In genomic region chr17:19335951-19336631, GRCh38 we compare ENCODE assay signal across 25 cellular contexts. TPM values are rescaled to one million over a fixed set of nuclear protein-coding genes. Genes with fewer than 3 reads are reported as not detected.
DNase-seq lines count a peak whose midpoint lies in the region; ATAC-seq and TF ChIP-seq lines count a peak whose summit lies in the region.
"Had no signal": no experiment of that assay in that cellular context is flagged by ENCODE, and none has a peak within 500 bp of the region (broad histone marks: within the 10 kb centered on the region; RNA-seq: fewer than 3 reads in every experiment).

No MANE protein-coding gene starts in this region.

- no peaks in the 10 kb centered on the region for H3K79me1 ChIP-seq in neuronal stem cell (ENCODE audit: low read depth, low read length)

- no peak overlapping the region for H4K8ac ChIP-seq in neuronal stem cell (ENCODE audit: low read depth, low read length)

- no peak overlapping the region for H3K27ac Mint-ChIP-seq in endodermal cell
- H3K27ac Mint-ChIP-seq: CD4-positive, alpha-beta memory T cell; IgD-negative memory B cell had no signal

- H4K91ac ChIP-seq in neuronal stem cell (ENCODE audit: low read depth, low read length, poor library complexity) = no peak overlapping the region

- H2AFZ ChIP-seq in neuronal stem cell (ENCODE audit: low read length) = no peak overlapping the region

- H3K4me3 ChIP-seq in cardiac muscle cell (no peak overlapping the region), endodermal cell (ENCODE audit: low read length) (no peak overlapping the region), neuronal stem cell (ENCODE audit: low read length in 2 of 2) (no peak overlapping the region), upper lobe of right lung (no peak overlapping the region)
- H3K4me3 ChIP-seq: BLaER1, SJSA1 had no signal

- peak overlapping the region; percentile 77 for H3K27ac ChIP-seq in cardiac muscle cell
- H3K27ac ChIP-seq in endodermal cell (ENCODE audit: low read depth, low read length) = no peak overlapping the region
- no peak overlapping the region for H3K27ac ChIP-seq in neuronal stem cell (replicated peaks; ENCODE audit: low read length)
- H3K27ac ChIP-seq in upper lobe of right lung = no peak overlapping the region
- H3K27ac ChIP-seq: BLaER1, HL-60, SJSA1 had no signal

- H3K36me3 Mint-ChIP-seq in endodermal cell (ENCODE audit: low read depth) = peaks cover 9% of the 10 kb centered on the region
- H3K36me3 Mint-ChIP-seq: CD4-positive, alpha-beta memory T cell; IgD-negative memory B cell had no signal

- intact Hi-C loops in left cardiac atrium (cut with DNase I) = loop anchor here in 1 of 2 donors (2.0 kb wide), 1 partner anchor 19 kb away; no protein-coding TSS in a partner anchor
- intact Hi-C loops in upper lobe of right lung (cut with DNase I) = no loop called here

- no peak overlapping the region for H3K4me2 ChIP-seq in neuronal stem cell (ENCODE audit: insufficient read depth, low read length, poor library complexity, severe bottlenecking)
- H3K4me2 ChIP-seq: BLaER1 had no signal

- H3K4me1 ChIP-seq in cardiac muscle cell (ENCODE audit: low read depth) (peaks cover 21% of the 10 kb centered on the region), endodermal cell (ENCODE audit: control insufficient read depth, insufficient read depth, low read length) (no peaks in the 10 kb centered on the region), neuronal stem cell (ENCODE audit: control insufficient read depth in 2 of 2, insufficient read depth in 1 of 2, low read depth in 1 of 2, low read length in 2 of 2) (peaks cover 2 to 11% of the 10 kb centered on the region in 2 donors), upper lobe of right lung (peaks cover 6% of the 10 kb centered on the region)
- H3K4me1 ChIP-seq: BLaER1 had no signal

- no peaks in the 10 kb centered on the region for H3K27me3 Mint-ChIP-seq in endodermal cell (ENCODE audit: insufficient read depth)

- no peak overlapping the region for H2BK120ac ChIP-seq in neuronal stem cell (ENCODE audit: low read depth, low read length)

- H3K4me3 Mint-ChIP-seq in endodermal cell = no peak overlapping the region
- H3K4me3 Mint-ChIP-seq: CD4-positive, alpha-beta memory T cell; IgD-negative memory B cell had no signal

- no peak for ATAC-seq in left cardiac atrium
- no peak for ATAC-seq in upper lobe of right lung
- ATAC-seq: PC-3 had no signal

- H2BK15ac ChIP-seq in neuronal stem cell (ENCODE audit: low read length) = no peak overlapping the region

- TF ChIP-seq CTCF in cardiac muscle cell (IDR thresholded peaks at IDR 0.05; ENCODE audit: low read depth, low read length) (no peak), endodermal cell (conservative IDR thresholded peaks at IDR 0.05) (no peak), upper lobe of right lung (IDR thresholded peaks at IDR 0.05) (no peak)

- H3K9ac ChIP-seq in endodermal cell (ENCODE audit: extremely low read depth, low read length, poor library complexity, severe bottlenecking) (no peak overlapping the region), neuronal stem cell (ENCODE audit: low read depth, low read length, poor library complexity) (no peak overlapping the region)
- H3K9ac ChIP-seq: BLaER1 had no signal

- H3K4ac ChIP-seq in neuronal stem cell (ENCODE audit: low read length) = no peak overlapping the region

- peak overlapping the region; percentile 47 for H3K23ac ChIP-seq in neuronal stem cell (ENCODE audit: low read depth, low read length, poor library complexity)

- no peaks in the 10 kb centered on the region for H3K9me3 Mint-ChIP-seq in endodermal cell
- H3K9me3 Mint-ChIP-seq: CD4-positive, alpha-beta memory T cell; IgD-negative memory B cell had no signal

- peaks cover 7% of the 10 kb centered on the region for H3K4me1 Mint-ChIP-seq in endodermal cell
- H3K4me1 Mint-ChIP-seq: CD4-positive, alpha-beta memory T cell; IgD-negative memory B cell had no signal

- no peak overlapping the region for H2AK5ac ChIP-seq in neuronal stem cell (ENCODE audit: low read depth, low read length)

- no peak overlapping the region for H3K18ac ChIP-seq in neuronal stem cell (ENCODE audit: low read length)

- WGBS in endodermal cell (ENCODE audit: insufficient coverage in 1 of 2, insufficient read length in 1 of 2), 2 experiments = 87 to 88% methylated on average over 15 to 18 of the region's 18 CpGs
- no CpG with 5 or more reads among the region's 18 CpGs for WGBS in neuronal stem cell (ENCODE audit: extremely low coverage in 2 of 2, insufficient read length in 2 of 2, insufficient replicate concordance in 1 of 2), 2 donors

- no peak for DNase-seq in cardiac muscle cell (ENCODE audit: low read depth in 1 of 2, low spot score in 1 of 2)
- DNase-seq in left cardiac atrium = no peak
- peak; percentile 68 for DNase-seq in endodermal cell
- no peak for DNase-seq in neuronal stem cell (ENCODE audit: low spot score)
- peak; percentile 54 for DNase-seq in upper lobe of right lung
- DNase-seq in COR-L47 (lab: John Stamatoyannopoulos, UW) = no peak
- DNase-seq in activated CD4-positive, alpha-beta T cell treated with anti-CD3 and anti-CD28 coated beads, Interleukin-2, amount 50 U/mL, for 48 hours = no peak
- DNase-seq in GDM1 (lab: John Stamatoyannopoulos, UW) = no peak
- DNase-seq: Calu3; CD4-positive, alpha-beta memory T cell; EL; HCEC 1CT; Karpas-422; NCI-H1048; NCI-H1436; NCI-H1930; NCI-H526; PC-3; RPMI8226 had no signal

- H2BK12ac ChIP-seq in neuronal stem cell (ENCODE audit: low read length) = no peak overlapping the region

- no peak overlapping the region for H3K14ac ChIP-seq in neuronal stem cell (ENCODE audit: low read length)

- H3K9me3 ChIP-seq in cardiac muscle cell (ENCODE audit: low read depth) (no peaks in the 10 kb centered on the region), endodermal cell (ENCODE audit: control insufficient read depth, low read length) (no peaks in the 10 kb centered on the region), neuronal stem cell (replicated peaks in 1 of 2; ENCODE audit: control insufficient read depth in 2 of 2, insufficient read depth in 1 of 2, low read depth in 1 of 2, low read length in 2 of 2) (no peaks in the 10 kb centered on the region), upper lobe of right lung (no peaks in the 10 kb centered on the region)
- H3K9me3 ChIP-seq: BLaER1, SJSA1 had no signal

- H3K27me3 ChIP-seq in cardiac muscle cell = no peaks in the 10 kb centered on the region
- no peaks in the 10 kb centered on the region for H3K27me3 ChIP-seq in endodermal cell (ENCODE audit: control insufficient read depth, insufficient read depth, low read length, poor library complexity, severe bottlenecking)
- H3K27me3 ChIP-seq in neuronal stem cell (ENCODE audit: control insufficient read depth in 3 of 3, insufficient read depth in 3 of 3, low read depth in 1 of 3, low read length in 3 of 3) = no peaks in the 10 kb centered on the region
- no peaks in the 10 kb centered on the region for H3K27me3 ChIP-seq in upper lobe of right lung
- H3K27me3 ChIP-seq: SJSA1 had no signal

- H3K36me3 ChIP-seq in cardiac muscle cell = no peaks in the 10 kb centered on the region
- H3K36me3 ChIP-seq in endodermal cell (ENCODE audit: control insufficient read depth, insufficient read depth, low read length) = peaks cover 25% of the 10 kb centered on the region
- H3K36me3 ChIP-seq in neuronal stem cell (replicated peaks in 1 of 2; ENCODE audit: control insufficient read depth in 2 of 2, insufficient read depth in 2 of 2, low read length in 2 of 2) = peaks cover 6 to 57% of the 10 kb centered on the region in 2 donors
- H3K36me3 ChIP-seq in upper lobe of right lung = no peaks in the 10 kb centered on the region
- H3K36me3 ChIP-seq: BLaER1 had no signal

- peak overlapping the region; percentile 62 for H2BK5ac ChIP-seq in neuronal stem cell (ENCODE audit: low read length)

RNA-seq across cellular contexts. Expression of gene B9D1, which starts 26.4 kb away (rescaled TPM):
- 54.0 and 54.5 TPM in 2 replicates for total RNA-seq in cardiac muscle cell
- polyA plus RNA-seq in cardiac muscle cell = 58.7 and 65.7 TPM in 2 replicates
- total RNA-seq in left cardiac atrium = 1 to 10 TPM; 7.3 to 8.4 TPM
- total RNA-seq in endodermal cell = 10 to 100 TPM; 37.7 to 42.8 TPM
- polyA plus RNA-seq in endodermal cell (2013, experiment 1 of 2) = 28.5 TPM
- polyA plus RNA-seq in endodermal cell (2013, experiment 2 of 2) = 25.0 TPM
- polyA plus RNA-seq in neuronal stem cell (2013, experiment 1 of 2) = 22.2 TPM
- polyA plus RNA-seq in neuronal stem cell (2013, experiment 2 of 2) = 23.4 TPM
- 9.9 TPM for total RNA-seq in upper lobe of right lung

RNA-seq across cellular contexts. Expression of gene MAPK7, which starts 42.2 kb away (rescaled TPM):
- total RNA-seq in cardiac muscle cell (26.8 and 27.1 TPM in 2 replicates), left cardiac atrium (10 to 100 TPM; 13.8 to 15.1 TPM), endodermal cell (10 to 100 TPM; 33.3 to 53.4 TPM), upper lobe of right lung (25.7 TPM)
- 29.7 and 33.0 TPM in 2 replicates for polyA plus RNA-seq in cardiac muscle cell
- 29.3 TPM for polyA plus RNA-seq in endodermal cell (2013, experiment 1 of 2)
- polyA plus RNA-seq in endodermal cell (2013, experiment 2 of 2) = 25.5 TPM
- 21.1 TPM for polyA plus RNA-seq in neuronal stem cell (2013, experiment 1 of 2)
- 21.3 TPM for polyA plus RNA-seq in neuronal stem cell (2013, experiment 2 of 2)

RNA-seq across cellular contexts. Expression of gene MFAP4, which starts 50.9 kb away (rescaled TPM):
- total RNA-seq in cardiac muscle cell (14.1 and 16.7 TPM in 2 replicates), left cardiac atrium (100 to 1,000 TPM in 1 of 2 donors, 10 to 100 TPM in 1; 44.8 to 104 TPM), endodermal cell (10 to 100 TPM; 11.1 to 36.8 TPM), upper lobe of right lung (270 TPM)
- 22.6 and 23.4 TPM in 2 replicates for polyA plus RNA-seq in cardiac muscle cell
- polyA plus RNA-seq in endodermal cell (2013, experiment 1 of 2) = 20.4 TPM
- 18.1 TPM for polyA plus RNA-seq in endodermal cell (2013, experiment 2 of 2)
- 0.18 TPM for polyA plus RNA-seq in neuronal stem cell (2013, experiment 1 of 2)
- 0.07 TPM for polyA plus RNA-seq in neuronal stem cell (2013, experiment 2 of 2)
- total RNA-seq: Calu3; CD4-positive, alpha-beta memory T cell; HT1080; MCF 10A; PC-3 had no signal
- polyA plus RNA-seq: CD4-positive, alpha-beta memory T cell; IgD-negative memory B cell had no signal

Comparison
In these comparisons a context has a peak if more than half of its experiments do, and no peak if none do; other contexts are left out.
1. DNase-seq: peak in endodermal cell (single experiment) and upper lobe of right lung (single experiment); none in cardiac muscle cell (0 of 2), left cardiac atrium (single experiment), neuronal stem cell (single experiment), COR-L47 (single experiment), activated CD4-positive, alpha-beta T cell treated with anti-CD3 and anti-CD28 coated beads, Interleukin-2, amount 50 U/mL, for 48 hours (0 of 2) and GDM1 (single experiment).